ENCODE assay signal across 13 cellular contexts in the genomic region with DNA sequence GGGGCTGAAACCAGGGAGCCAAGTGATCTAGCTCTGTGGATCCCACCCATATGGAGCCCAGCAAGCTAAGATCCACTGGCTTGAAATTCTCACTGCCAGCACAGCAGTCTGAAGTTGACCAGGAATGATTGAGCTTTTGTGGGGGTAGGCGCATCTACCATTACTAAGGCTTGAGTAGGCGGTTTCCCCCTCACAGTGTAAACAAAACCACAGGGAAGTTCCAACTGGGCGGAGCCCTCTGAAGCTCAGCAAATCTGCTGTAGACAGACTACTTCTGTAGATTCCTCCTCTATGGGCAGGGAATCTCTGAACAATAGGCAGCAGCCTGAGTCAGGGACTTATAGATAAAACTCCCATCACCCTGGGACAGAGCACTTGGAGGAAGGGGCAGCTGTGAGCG.
DNase-seq lines count a peak whose midpoint lies in the region; ATAC-seq, FAIRE-seq and TF ChIP-seq lines count a peak whose summit lies in the region.
"Had no signal": no experiment of that assay in that cellular context is flagged by ENCODE, and none has a peak within 500 bp of the region (broad histone marks: within the 10 kb centered on the region; RNA-seq: fewer than 3 reads in every experiment).

No MANE protein-coding gene starts in this region.

- H3K27ac ChIP-seq in HepG2 (ENCODE audit: extremely low read length, insufficient read depth, low read length) (no peak overlapping the region), right lobe of liver (no peak overlapping the region), brain microvascular endothelial cell (no peak overlapping the region)

- in situ Hi-C loops in HepG2 (cut with HindIII; ENCODE audit: extremely low pct_ligation_motif_present, low pct_unique_long_range_greater_than_20kb) = no loop called here
- in situ Hi-C loops in brain microvascular endothelial cell (cut with HindIII; ENCODE audit: low pct_ligation_motif_present, low sequenced_read_pairs) = no loop called here

- CTCF ChIA-PET in HepG2 (lab: Yijun Ruan, JAX; ENCODE audit: low intra/inter-chr PET ratio, low total read pairs) = no interaction called here

- no peaks in the 10 kb centered on the region for H4K20me1 ChIP-seq in HepG2 (ENCODE audit: insufficient read depth, low read length)

- intact Hi-C loops in HepG2 (cut with micrococcal nuclease; ENCODE audit: unreplicated experiment) (no loop called here), right lobe of liver (cut with DNase I) (no loop called here)

- TF ChIP-seq POLR2A in HepG2 (IDR thresholded peaks at IDR 0.05; ENCODE audit: insufficient read depth in 1 of 2, low read depth in 2 of 2, low read length in 2 of 2) = no peak
- TF ChIP-seq POLR2A in right lobe of liver (IDR thresholded peaks at IDR 0.05) = no peak

- peak overlapping the region; percentile 56 for H2AFZ ChIP-seq in HepG2 (ENCODE audit: low read length)

- DNase-seq in HepG2 (ENCODE audit: low spot score) (peak; percentile 68), right lobe of liver (no peak), MG63 (peak; percentile 32), brain microvascular endothelial cell (peak; percentile 63), GF-D8 (lab: John Stamatoyannopoulos, UW) (no peak), cerebellar cortex (ENCODE audit: low spot score) (no peak), NCI-H82 (lab: John Stamatoyannopoulos, UW) (no peak)
- DNase-seq in stimulated activated CD8-positive, alpha-beta memory T cell treated with anti-CD3 and anti-CD28 coated beads, Interleukin-4, amount 100 ng/mL, for 48 hours = peak; percentile 29
- DNase-seq: activated T-cell treated with anti-CD3 and anti-CD28 coated beads, Interleukin-2, amount 50 U/mL, for 4 hours; BE2C; dermis blood vessel endothelial cell; NCI-H2081 treated with DMSO at 0.1 percent for 48 hours had no signal

- peak overlapping the region in 1 of 3 experiments; percentile 21; a peak in 1 of 6 replicates for H3K4me3 ChIP-seq in HepG2 (replicated peaks in 1 of 3; ENCODE audit: insufficient read depth in 1 of 3, low read depth in 2 of 3, low read length in 3 of 3)
- no peak overlapping the region for H3K4me3 ChIP-seq in right lobe of liver
- no peak overlapping the region for H3K4me3 ChIP-seq in MG63
- no peak overlapping the region for H3K4me3 ChIP-seq in brain microvascular endothelial cell (ENCODE audit: low read depth, low read length)

- peak overlapping the region; percentile 60 for H3K4me2 ChIP-seq in HepG2 (ENCODE audit: low read depth, low read length)

- BruUV-seq in HepG2 (replicated peaks; lab: Mats Ljungman, UMichigan) = no TSS peak

- no peaks in the 10 kb centered on the region for H3K79me2 ChIP-seq in HepG2 (ENCODE audit: insufficient read depth, low read length)

- H3K9me3 ChIP-seq in HepG2 (ENCODE audit: low read length) (no peaks in the 10 kb centered on the region), right lobe of liver (no peaks in the 10 kb centered on the region), MG63 (no peaks in the 10 kb centered on the region)
- H3K9me3 ChIP-seq: BE2C had no signal

- TF ChIP-seq CTCF in HepG2 (CRISPR knock-in tag; IDR thresholded peaks at IDR 0.05) (no peak), right lobe of liver (IDR thresholded peaks at IDR 0.05) (no peak), brain microvascular endothelial cell (IDR thresholded peaks at IDR 0.05; ENCODE audit: low read depth, low read length, missing control alignments) (no peak)

- no peaks in the 10 kb centered on the region for H3K36me3 ChIP-seq in HepG2 (replicated peaks in 1 of 2; ENCODE audit: control insufficient read depth in 1 of 2, insufficient read depth in 2 of 2, low read length in 2 of 2)
- H3K36me3 ChIP-seq in right lobe of liver = no peaks in the 10 kb centered on the region
- no peaks in the 10 kb centered on the region for H3K36me3 ChIP-seq in MG63
- H3K36me3 ChIP-seq in brain microvascular endothelial cell (replicated peaks) = no peaks in the 10 kb centered on the region
- H3K36me3 ChIP-seq: BE2C had no signal

- no peak overlapping the region for H3K9ac ChIP-seq in HepG2 (ENCODE audit: insufficient read depth, low read depth, low read length)

- TF ChIP-seq EP300 in HepG2 (IDR thresholded peaks at IDR 0.05; ENCODE audit: low read depth in 2 of 2, low read length in 2 of 2) (no peak), HepG2 (CRISPR knock-in tag; IDR thresholded peaks at IDR 0.05; ENCODE audit: borderline replicate concordance) (no peak)

- H3K27me3 ChIP-seq in HepG2 (ENCODE audit: control insufficient read depth in 1 of 2, insufficient read depth in 2 of 2, low read length in 2 of 2) (no peaks in the 10 kb centered on the region), right lobe of liver (no peaks in the 10 kb centered on the region), MG63 (no peaks in the 10 kb centered on the region), brain microvascular endothelial cell (replicated peaks) (no peaks in the 10 kb centered on the region)
- H3K27me3 ChIP-seq: BE2C had no signal

- peaks cover 15% of the 10 kb centered on the region for H3K4me1 ChIP-seq in HepG2 (ENCODE audit: insufficient read depth, low read length)
- H3K4me1 ChIP-seq in right lobe of liver = no peaks in the 10 kb centered on the region
- H3K4me1 ChIP-seq: BE2C had no signal

- POLR2A ChIA-PET in HepG2 (lab: Yijun Ruan, JAX) = interaction anchor here (1.2 kb wide), 1 partner anchor 228 kb away, joined by 5 read pairs; no protein-coding TSS in a partner anchor

- FAIRE-seq in HepG2 (lab: Jason Lieb, UNC) = no peak
- FAIRE-seq: H1 had no signal

- no peak for TF ChIP-seq RAD21 in HepG2 (CRISPR knock-in tag; IDR thresholded peaks at IDR 0.05)

- ATAC-seq in HepG2 (peak; percentile 87), right lobe of liver (no peak)
- ATAC-seq: activated T-cell treated with anti-CD3 and anti-CD28 coated beads, Interleukin-2, amount 50 U/mL, for 4 hours had no signal

- WGBS in HepG2 (ENCODE audit: low lambda C conversion rate) = 10% methylated on average over 2 of the region's 4 CpGs
- no CpG with 5 or more reads among the region's 4 CpGs for WGBS in right lobe of liver (ENCODE audit: insufficient coverage, low coverage, low lambda C conversion rate, missing lambda C conversion rate)

TF ChIP-seq in HepG2, 621 proteins besides CTCF, POLR2A, EP300 and RAD21:
- TF ChIP-seq, protein P1, sequence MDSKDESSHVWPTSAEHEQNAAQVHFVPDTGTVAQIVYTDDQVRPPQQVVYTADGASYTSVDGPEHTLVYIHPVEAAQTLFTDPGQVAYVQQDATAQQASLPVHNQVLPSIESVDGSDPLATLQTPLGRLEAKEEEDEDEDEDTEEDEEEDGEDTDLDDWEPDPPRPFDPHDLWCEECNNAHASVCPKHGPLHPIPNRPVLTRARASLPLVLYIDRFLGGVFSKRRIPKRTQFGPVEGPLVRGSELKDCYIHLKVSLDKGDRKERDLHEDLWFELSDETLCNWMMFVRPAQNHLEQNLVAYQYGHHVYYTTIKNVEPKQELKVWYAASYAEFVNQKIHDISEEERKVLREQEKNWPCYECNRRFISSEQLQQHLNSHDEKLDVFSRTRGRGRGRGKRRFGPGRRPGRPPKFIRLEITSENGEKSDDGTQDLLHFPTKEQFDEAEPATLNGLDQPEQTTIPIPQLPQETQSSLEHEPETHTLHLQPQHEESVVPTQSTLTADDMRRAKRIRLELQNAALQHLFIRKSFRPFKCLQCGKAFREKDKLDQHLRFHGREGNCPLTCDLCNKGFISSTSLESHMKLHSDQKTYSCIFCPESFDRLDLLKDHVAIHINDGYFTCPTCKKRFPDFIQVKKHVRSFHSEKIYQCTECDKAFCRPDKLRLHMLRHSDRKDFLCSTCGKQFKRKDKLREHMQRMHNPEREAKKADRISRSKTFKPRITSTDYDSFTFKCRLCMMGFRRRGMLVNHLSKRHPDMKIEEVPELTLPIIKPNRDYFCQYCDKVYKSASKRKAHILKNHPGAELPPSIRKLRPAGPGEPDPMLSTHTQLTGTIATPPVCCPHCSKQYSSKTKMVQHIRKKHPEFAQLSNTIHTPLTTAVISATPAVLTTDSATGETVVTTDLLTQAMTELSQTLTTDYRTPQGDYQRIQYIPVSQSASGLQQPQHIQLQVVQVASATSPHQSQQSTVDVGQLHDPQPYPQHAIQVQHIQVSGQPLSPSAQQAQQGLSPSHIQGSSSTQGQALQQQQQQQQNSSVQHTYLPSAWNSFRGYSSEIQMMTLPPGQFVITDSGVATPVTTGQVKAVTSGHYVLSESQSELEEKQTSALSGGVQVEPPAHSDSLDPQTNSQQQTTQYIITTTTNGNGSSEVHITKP (CRISPR knock-in tag; IDR thresholded peaks at IDR 0.05; ENCODE audit: low read depth) = peak; percentile 96
- TF ChIP-seq SIX1 (CRISPR knock-in tag; IDR thresholded peaks at IDR 0.05; ENCODE audit: borderline replicate concordance) = no peak
- 0 out of 2 replicates have a peak, but pooled peaks have one; percentile 37 for TF ChIP-seq ZNF644 (CRISPR knock-in tag; IDR thresholded peaks at IDR 0.05; ENCODE audit: low read depth)
- 0 out of 2 replicates have a peak, but pooled peaks have one; percentile 11 for TF ChIP-seq FOSL2 (CRISPR knock-in tag; IDR thresholded peaks at IDR 0.05)
- TF ChIP-seq ZNF772 (CRISPR knock-in tag; IDR thresholded peaks at IDR 0.05) = 0 out of 2 replicates have a peak, but pooled peaks have one; percentile 21
- no peak for TF ChIP-seq SOX13 (IDR thresholded peaks at IDR 0.05)
- TF ChIP-seq SOX13 (CRISPR knock-in tag; conservative IDR thresholded peaks at IDR 0.05 in 1 of 2, IDR thresholded peaks at IDR 0.05 in 1 of 2) = 0 out of 4 replicates have a peak, but pooled peaks of 1 of the 2 experiments have one; percentile 18
- no peak for TF ChIP-seq NFATC3 (CRISPR knock-in tag; IDR thresholded peaks at IDR 0.05)
- no peak for TF ChIP-seq SOX6 (IDR thresholded peaks at IDR 0.05)
- TF ChIP-seq SOX6 (CRISPR knock-in tag; IDR thresholded peaks at IDR 0.05) = 0 out of 2 replicates have a peak, but pooled peaks have one; percentile 16

Comparison
In these comparisons a context has a peak if more than half of its experiments do, and no peak if none do; other contexts are left out.
1. DNase-seq: peak in HepG2 (single experiment), MG63 (single experiment), brain microvascular endothelial cell (single experiment) and stimulated activated CD8-positive, alpha-beta memory T cell treated with anti-CD3 and anti-CD28 coated beads, Interleukin-4, amount 100 ng/mL, for 48 hours (single experiment); none in right lobe of liver (0 of 3), GF-D8 (single experiment), cerebellar cortex (single experiment) and NCI-H82 (single experiment).